Comparison of ENCODE assay signal across 19 cellular contexts in the genomic region with DNA sequence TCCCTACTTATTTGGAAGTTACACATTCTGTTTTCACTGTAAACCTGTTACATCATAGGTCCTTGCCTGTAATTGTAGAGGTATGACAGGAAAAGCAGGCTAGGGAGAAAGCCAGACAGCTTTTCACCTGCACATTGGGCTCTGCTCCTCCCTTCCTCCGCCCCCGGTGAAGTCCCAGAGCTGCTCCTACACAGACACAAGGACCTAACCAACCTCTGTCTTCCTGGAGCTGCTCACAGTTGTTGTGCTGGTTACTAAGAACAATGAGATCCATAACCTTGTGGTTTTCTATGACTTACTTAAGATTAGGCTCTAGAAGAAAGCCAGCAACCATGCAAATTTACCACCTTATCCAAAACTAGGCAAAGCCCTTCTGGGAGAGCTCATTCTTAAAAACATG. TPM values are rescaled to one million over a fixed set of nuclear protein-coding genes. Genes with fewer than 3 reads are reported as not detected.
DNase-seq lines count a peak whose midpoint lies in the region; ATAC-seq, FAIRE-seq and TF ChIP-seq lines count a peak whose summit lies in the region.
"Had no signal": no experiment of that assay in that cellular context is flagged by ENCODE, and none has a peak within 500 bp of the region (broad histone marks: within the 10 kb centered on the region; RNA-seq: fewer than 3 reads in every experiment).

No MANE protein-coding gene starts in this region.

- CTCF ChIA-PET in HEK293 (lab: Yijun Ruan, JAX): interaction anchor here (1.0 to 1.7 kb wide), 2 partner anchors 13 to 17 kb away, joined by 3 to 4 read pairs; no protein-coding TSS in a partner anchor
- CTCF ChIA-PET in activated CD8-positive, alpha-beta memory T cell treated with anti-CD3 and anti-CD28 coated beads, Interleukin-2, amount 10 ng/mL, durations not matched to agents 7 days and 5 days (lab: Charles Lee): no interaction called here

- TF ChIP-seq CTCF in HEK293 (tag by site-specific recombination; IDR thresholded peaks at IDR 0.05) (no peak), bronchial epithelial cell (IDR thresholded peaks at IDR 0.05; ENCODE audit: insufficient read depth, low read length, severe bottlenecking) (no peak)

- H3K27me3 Mint-ChIP-seq in activated CD8-positive, alpha-beta memory T cell treated with anti-CD3 and anti-CD28 coated beads, Interleukin-2, amount 10 ng/mL, durations not matched to agents 7 days and 5 days: no peaks in the 10 kb centered on the region
- H3K27me3 Mint-ChIP-seq: CD4-positive, CD25-positive, alpha-beta regulatory T cell had no signal

- no peak overlapping the region for H3K4me3 ChIP-seq in HEK293 (ENCODE audit: low read depth, low read length)
- no peak overlapping the region for H3K4me3 ChIP-seq in bronchial epithelial cell (ENCODE audit: low read depth, low read length)
- H3K4me3 ChIP-seq in HAP-1: no peak overlapping the region
- H3K4me3 ChIP-seq: PC-9 had no signal

- H3K27ac Mint-ChIP-seq in activated CD8-positive, alpha-beta memory T cell treated with anti-CD3 and anti-CD28 coated beads, Interleukin-2, amount 10 ng/mL, durations not matched to agents 7 days and 5 days: no peak overlapping the region

- no peak overlapping the region for H3K27ac ChIP-seq in HEK293 (ENCODE audit: extremely low read depth, low read depth, low read length)
- H3K27ac ChIP-seq: PC-9 had no signal

- DNase-seq in M059J (ENCODE audit: low read depth) (peak; percentile 80), bronchial epithelial cell (ENCODE audit: low read depth) (peak; percentile 20), iris pigment epithelial cell (ENCODE audit: low read depth) (peak; percentile 27), G401 (ENCODE audit: low spot score) (no peak), GDM1 (lab: John Stamatoyannopoulos, UW) (no peak), HAP-1 (ENCODE audit: low spot score in 2 of 2) (no peak)
- DNase-seq in activated CD8-positive, alpha-beta memory T cell treated with anti-CD3 and anti-CD28 coated beads, Interleukin-2, amount 10 ng/mL, durations not matched to agents 7 days and 5 days: no peak
- DNase-seq: ACHN; Calu3; CD4-positive, CD25-positive, alpha-beta regulatory T cell; GF-D8; H7; NCI-H1048; NCI-H146; NCI-H2081 treated with DMSO at 0.1 percent for 48 hours; NCI-H2227 treated with DMSO at 0.1 percent for 48 hours; NCI-H526 treated with DMSO at 0.1 percent for 48 hours had no signal

- H3K36me3 ChIP-seq in HEK293 (ENCODE audit: control insufficient read depth in 2 of 2, insufficient read depth in 1 of 2, low read length in 2 of 2) (peaks cover 16 to 31% of the 10 kb centered on the region in 2 experiments; a peak in 2 of 3 replicates), bronchial epithelial cell (ENCODE audit: control insufficient read depth, insufficient read depth, low read length) (no peaks in the 10 kb centered on the region), HAP-1 (replicated peaks) (peaks cover 19% of the 10 kb centered on the region)

- no peak for ATAC-seq in activated CD8-positive, alpha-beta memory T cell treated with anti-CD3 and anti-CD28 coated beads, Interleukin-2, amount 10 ng/mL, durations not matched to agents 7 days and 5 days

- no peak for FAIRE-seq in bronchial epithelial cell (lab: Jason Lieb, UNC)

- H3K9me3 ChIP-seq in HEK293 (ENCODE audit: control insufficient read depth, insufficient read depth, low read depth, low read length) (no peaks in the 10 kb centered on the region), HAP-1 (no peaks in the 10 kb centered on the region)

- H3K4me1 ChIP-seq in HEK293 (ENCODE audit: control insufficient read depth, insufficient read depth, low read length) (no peaks in the 10 kb centered on the region), HAP-1 (no peaks in the 10 kb centered on the region)

- no peaks in the 10 kb centered on the region for H3K9me3 Mint-ChIP-seq in activated CD8-positive, alpha-beta memory T cell treated with anti-CD3 and anti-CD28 coated beads, Interleukin-2, amount 10 ng/mL, durations not matched to agents 7 days and 5 days (ENCODE audit: low read depth)
- H3K9me3 Mint-ChIP-seq: CD4-positive, CD25-positive, alpha-beta regulatory T cell had no signal

- H3K27me3 ChIP-seq in bronchial epithelial cell (ENCODE audit: control insufficient read depth, insufficient read depth, low read length): no peaks in the 10 kb centered on the region
- H3K27me3 ChIP-seq in HAP-1 (ENCODE audit: low read depth): no peaks in the 10 kb centered on the region

- no peak overlapping the region for H3K4me3 Mint-ChIP-seq in activated CD8-positive, alpha-beta memory T cell treated with anti-CD3 and anti-CD28 coated beads, Interleukin-2, amount 10 ng/mL, durations not matched to agents 7 days and 5 days
- H3K4me3 Mint-ChIP-seq: CD4-positive, CD25-positive, alpha-beta regulatory T cell had no signal

- no peaks in the 10 kb centered on the region for H3K4me1 Mint-ChIP-seq in activated CD8-positive, alpha-beta memory T cell treated with anti-CD3 and anti-CD28 coated beads, Interleukin-2, amount 10 ng/mL, durations not matched to agents 7 days and 5 days
- H3K4me1 Mint-ChIP-seq: CD4-positive, CD25-positive, alpha-beta regulatory T cell had no signal

- H3K36me3 Mint-ChIP-seq in activated CD8-positive, alpha-beta memory T cell treated with anti-CD3 and anti-CD28 coated beads, Interleukin-2, amount 10 ng/mL, durations not matched to agents 7 days and 5 days: peaks cover 16% of the 10 kb centered on the region

- in situ Hi-C loops in G401 (cut with HindIII; ENCODE audit: low sequenced_read_pairs) (no loop called here), HAP-1 (cut with MboI; ENCODE audit: low sequenced_read_pairs) (no loop called here)

- POLR2A ChIA-PET in HEK293 (lab: Yijun Ruan, JAX): no interaction called here

TF ChIP-seq in HEK293, 187 proteins besides CTCF, POLR2A, EP300 and RAD21:
- no peak for TF ChIP-seq KLF7 (tag by site-specific recombination; IDR thresholded peaks at IDR 0.05; ENCODE audit: borderline replicate concordance)
- 0 out of 2 replicates have a peak, but pooled peaks have one; percentile 7 for TF ChIP-seq EGR2 (tag by site-specific recombination; IDR thresholded peaks at IDR 0.05; ENCODE audit: low read depth)

RNA-seq across cellular contexts. Expression of gene MOSPD2, which starts 40.0 kb away (rescaled TPM):
- total RNA-seq in M059J (2014; rRNA removed; shearing (Covaris generic)): 34.0 and 36.9 TPM in 2 replicates
- 8.2 and 8.7 TPM in 2 replicates for total RNA-seq in bronchial epithelial cell
- 10 to 100 TPM in 1 of 2 experiments, 1 to 10 TPM in 1; 9.7 to 11.3 TPM for total RNA-seq in activated CD8-positive, alpha-beta memory T cell treated with anti-CD3 and anti-CD28 coated beads, Interleukin-2, amount 10 ng/mL, durations not matched to agents 7 days and 5 days
- total RNA-seq in G401 (2014; rRNA removed; shearing (Covaris generic)): 1.3 and 7.1 TPM in 2 replicates

RNA-seq across cellular contexts. Expression of gene FANCB, which starts 40.4 kb away (rescaled TPM):
- total RNA-seq in M059J (2014; rRNA removed; shearing (Covaris generic)): 10.4 and 12.5 TPM in 2 replicates
- total RNA-seq in bronchial epithelial cell: 1.2 and 1.8 TPM in 2 replicates
- 10 to 100 TPM; 11.9 to 12.0 TPM for total RNA-seq in activated CD8-positive, alpha-beta memory T cell treated with anti-CD3 and anti-CD28 coated beads, Interleukin-2, amount 10 ng/mL, durations not matched to agents 7 days and 5 days
- 5.5 and 5.6 TPM in 2 replicates for total RNA-seq in G401 (2014; rRNA removed; shearing (Covaris generic))

Comparison
In these comparisons a context has a peak if more than half of its experiments do, and no peak if none do; other contexts are left out.
1. DNase-seq: peak in M059J (single experiment), bronchial epithelial cell (single experiment) and iris pigment epithelial cell (single experiment); none in activated CD8-positive, alpha-beta memory T cell treated with anti-CD3 and anti-CD28 coated beads, Interleukin-2, amount 10 ng/mL, durations not matched to agents 7 days and 5 days (single experiment), G401 (single experiment), GDM1 (single experiment) and HAP-1 (0 of 2).